Comparison of ENCODE assay signal across 19 cellular contexts in the genomic region with DNA sequence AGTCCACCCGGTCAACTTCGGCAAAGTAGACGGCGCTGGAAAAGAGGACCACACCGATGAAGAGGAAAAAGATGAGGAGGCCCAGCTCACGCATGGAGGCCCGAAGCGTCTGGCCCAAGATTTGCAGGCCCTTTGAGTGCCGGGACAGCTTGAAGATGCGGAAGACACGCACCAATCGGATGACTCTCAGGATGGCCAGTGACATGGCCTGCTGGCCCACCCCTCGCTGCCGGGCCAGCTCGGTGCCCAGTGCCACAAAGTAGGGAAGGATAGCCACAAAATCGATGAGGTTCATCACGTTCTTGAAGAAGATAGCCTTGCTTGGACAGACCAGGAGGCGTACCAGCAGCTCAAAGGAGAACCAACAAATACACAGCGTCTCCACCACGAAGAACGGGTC. TPM values are rescaled to one million over a fixed set of nuclear protein-coding genes. Genes with fewer than 3 reads are reported as not detected.
A peak's percentile ranks its signal among the peaks of the same experiment; 100 is the strongest.
DNase-seq lines count a peak whose midpoint lies in the region; ATAC-seq and TF ChIP-seq lines count a peak whose summit lies in the region.
"Had no signal": no experiment of that assay in that cellular context is flagged by ENCODE, and none has a peak within 500 bp of the region (broad histone marks: within the 10 kb centered on the region; RNA-seq: fewer than 3 reads in every experiment).

No MANE protein-coding gene starts in this region.

- no peak overlapping the region for H2AFZ ChIP-seq in osteoblast (ENCODE audit: low read length)

- H3K9me3 Mint-ChIP-seq in natural killer cell (no peaks in the 10 kb centered on the region), immature natural killer cell (peaks cover 0 to 13% (median 0%) of the 10 kb centered on the region in 6 donors)
- H3K9me3 Mint-ChIP-seq in natural killer cell treated with Interleukin-12 subunit alpha and Interleukin-12 subunit beta and Interleukin-15 and Interleukin-18, amount 100 ng/mL, for 72 hours, result peaks cover 4% of the 10 kb centered on the region
- H3K9me3 Mint-ChIP-seq: CD4-positive, alpha-beta T cell had no signal

- intact Hi-C loops in natural killer cell (cut with micrococcal nuclease), result no loop called here

- no peaks in the 10 kb centered on the region for H3K36me3 Mint-ChIP-seq in natural killer cell
- peaks cover 13% of the 10 kb centered on the region for H3K36me3 Mint-ChIP-seq in natural killer cell treated with Interleukin-12 subunit alpha and Interleukin-12 subunit beta and Interleukin-15 and Interleukin-18, amount 100 ng/mL, for 72 hours
- peaks cover 0 to 10% (median 9%) of the 10 kb centered on the region in 3 donors for H3K36me3 Mint-ChIP-seq in immature natural killer cell

- DNase-seq in natural killer cell (no peak), immature natural killer cell (no peak), osteoblast (ENCODE audit: insufficient read length, low spot score, missing footprints) (peak; percentile 67), NCI-H2171 treated with DMSO at 0.1 percent for 48 hours (lab: John Stamatoyannopoulos, UW) (no peak), ureter (ENCODE audit: low spot score) (no peak), ACHN (no peak)
- DNase-seq in natural killer cell treated with Interleukin-12 subunit alpha and Interleukin-12 subunit beta and Interleukin-15 and Interleukin-18, amount 100 ng/mL, for 72 hours (ENCODE audit: low spot score), result no peak
- DNase-seq: C1 segment of cervical spinal cord; CD4-positive, alpha-beta T cell; DMS79; GOT3; H9; IMR-90 had no signal

- no peaks in the 10 kb centered on the region for H3K4me1 ChIP-seq in osteoblast (ENCODE audit: insufficient read depth, low read length)

- H3K4me3 Mint-ChIP-seq in natural killer cell (peak overlapping the region; percentile 30), immature natural killer cell (peak overlapping the region in 4 of 5 donors; percentile 8 to 55 (median 20))
- H3K4me3 Mint-ChIP-seq in natural killer cell treated with Interleukin-12 subunit alpha and Interleukin-12 subunit beta and Interleukin-15 and Interleukin-18, amount 100 ng/mL, for 72 hours, result no peak overlapping the region
- H3K4me3 Mint-ChIP-seq: CD4-positive, alpha-beta T cell had no signal

- no peak overlapping the region for H3K4me2 ChIP-seq in osteoblast (ENCODE audit: insufficient read depth, low read length)

- in situ Hi-C loops in ACHN (cut with HindIII; ENCODE audit: low pct_ligation_motif_present, low pct_unique_long_range_greater_than_20kb, low sequenced_read_pairs), result no loop called here

- no peaks in the 10 kb centered on the region for H3K9me3 ChIP-seq in osteoblast (ENCODE audit: low read depth, low read length)

- ATAC-seq in natural killer cell, result no peak
- no peak for ATAC-seq in natural killer cell treated with Interleukin-12 subunit alpha and Interleukin-12 subunit beta and Interleukin-15 and Interleukin-18, amount 100 ng/mL, for 72 hours
- no peak for ATAC-seq in HG02678 (IDR thresholded peaks at IDR 0.05; ENCODE audit: unreplicated experiment)
- ATAC-seq: GM12878 had no signal

- no peak overlapping the region for H3K27ac ChIP-seq in osteoblast (ENCODE audit: low read depth, low read length)
- H3K27ac ChIP-seq: 22Rv1 had no signal

- H3K36me3 ChIP-seq in osteoblast (ENCODE audit: insufficient read depth, low read length), result no peaks in the 10 kb centered on the region

- peaks cover 8 to 17% of the 10 kb centered on the region in 2 donors for H3K4me1 Mint-ChIP-seq in natural killer cell
- peaks cover 11 to 12% of the 10 kb centered on the region in 2 donors for H3K4me1 Mint-ChIP-seq in natural killer cell treated with Interleukin-12 subunit alpha and Interleukin-12 subunit beta and Interleukin-15 and Interleukin-18, amount 100 ng/mL, for 72 hours (ENCODE audit: low read depth in 2 of 2)
- H3K4me1 Mint-ChIP-seq in immature natural killer cell, result peaks cover 19% of the 10 kb centered on the region in 2 donors

- no peak for TF ChIP-seq CTCF in natural killer cell (IDR thresholded peaks at IDR 0.05)
- TF ChIP-seq CTCF in osteoblast (IDR thresholded peaks at IDR 0.05; ENCODE audit: extremely low read depth, low read depth, low read length), result no peak

- H3K4me3 ChIP-seq in osteoblast (ENCODE audit: insufficient read depth, low read length), result no peak overlapping the region
- H3K4me3 ChIP-seq: GM12878 had no signal

- H3K27me3 ChIP-seq in osteoblast (ENCODE audit: insufficient read depth, low read length), result peaks cover 19% of the 10 kb centered on the region

- H3K79me2 ChIP-seq in osteoblast (ENCODE audit: insufficient read depth, low read length), result no peaks in the 10 kb centered on the region

- H3K27me3 Mint-ChIP-seq in natural killer cell (ENCODE audit: low read depth in 2 of 2) (peaks cover 66 to 72% of the 10 kb centered on the region in 2 donors), immature natural killer cell (ENCODE audit: low read depth in 3 of 3) (peaks cover 16 to 50% (median 24%) of the 10 kb centered on the region in 3 donors)
- peaks cover 52 to 69% of the 10 kb centered on the region in 2 donors for H3K27me3 Mint-ChIP-seq in natural killer cell treated with Interleukin-12 subunit alpha and Interleukin-12 subunit beta and Interleukin-15 and Interleukin-18, amount 100 ng/mL, for 72 hours

- H4K20me1 ChIP-seq in osteoblast (ENCODE audit: insufficient read depth, low read length), result no peaks in the 10 kb centered on the region

- H3K27ac Mint-ChIP-seq in natural killer cell (no peak overlapping the region), immature natural killer cell (no peak overlapping the region)
- no peak overlapping the region for H3K27ac Mint-ChIP-seq in natural killer cell treated with Interleukin-12 subunit alpha and Interleukin-12 subunit beta and Interleukin-15 and Interleukin-18, amount 100 ng/mL, for 72 hours
- H3K27ac Mint-ChIP-seq: CD4-positive, alpha-beta T cell; H9 had no signal

RNA-seq across cellular contexts. Expression of gene KCNA7, which starts 2.1 kb away (rescaled TPM):
- total RNA-seq in natural killer cell, result not detected
- not detected for total RNA-seq in natural killer cell treated with Interleukin-12 subunit alpha and Interleukin-12 subunit beta and Interleukin-15 and Interleukin-18, amount 100 ng/mL, for 72 hours
- not detected for polyA plus RNA-seq in immature natural killer cell
- not detected in 2 replicates for total RNA-seq in osteoblast
- total RNA-seq in ureter, result not detected
- total RNA-seq: A673; CD4-positive, alpha-beta T cell; G401; GM12878; HT-29; IMR-90 had no signal
- polyA plus RNA-seq: GM12878 had no signal

RNA-seq across cellular contexts. Expression of gene NTF4, which starts 5.8 kb away (rescaled TPM):
- total RNA-seq in natural killer cell (not detected), osteoblast (not detected in 2 replicates), ureter (20.6 TPM)
- not detected for total RNA-seq in natural killer cell treated with Interleukin-12 subunit alpha and Interleukin-12 subunit beta and Interleukin-15 and Interleukin-18, amount 100 ng/mL, for 72 hours
- not detected for polyA plus RNA-seq in immature natural killer cell
- total RNA-seq: A673; CD4-positive, alpha-beta T cell; GM12878; HT-29 had no signal
- polyA plus RNA-seq: GM12878 had no signal

RNA-seq across cellular contexts. Expression of gene CGB7, which starts 12.9 kb away (rescaled TPM):
- not detected for total RNA-seq in natural killer cell
- total RNA-seq in natural killer cell treated with Interleukin-12 subunit alpha and Interleukin-12 subunit beta and Interleukin-15 and Interleukin-18, amount 100 ng/mL, for 72 hours, result not detected
- not detected for polyA plus RNA-seq in immature natural killer cell
- under 0.01 and 0.29 TPM in 2 replicates for total RNA-seq in osteoblast
- 3.2 TPM for total RNA-seq in ureter
- total RNA-seq: A673; CD4-positive, alpha-beta T cell; GM12878; HT-29; IMR-90 had no signal

RNA-seq across cellular contexts. Expression of gene SNRNP70, which starts 14.8 kb away (rescaled TPM):
- total RNA-seq in natural killer cell (100 to 1,000 TPM; 244 to 312 (median 299) TPM), osteoblast (105 and 111 TPM in 2 replicates), ureter (256 TPM)
- 100 to 1,000 TPM; 185 to 346 TPM for total RNA-seq in natural killer cell treated with Interleukin-12 subunit alpha and Interleukin-12 subunit beta and Interleukin-15 and Interleukin-18, amount 100 ng/mL, for 72 hours
- polyA plus RNA-seq in immature natural killer cell, result 10 to 100 TPM; 42.6 to 84.4 (median 48.8) TPM

RNA-seq across cellular contexts. Expression of gene CGB8, which starts 21.5 kb away (rescaled TPM):
- total RNA-seq in natural killer cell (not detected), osteoblast (0.29 TPM in 1 of 2 replicates, not detected in the other), ureter (not detected)
- not detected for total RNA-seq in natural killer cell treated with Interleukin-12 subunit alpha and Interleukin-12 subunit beta and Interleukin-15 and Interleukin-18, amount 100 ng/mL, for 72 hours
- not detected for polyA plus RNA-seq in immature natural killer cell
- total RNA-seq: A673; CD4-positive, alpha-beta T cell; G401; GM12878; H9; HT-29; IMR-90 had no signal
- polyA plus RNA-seq: GM12878 had no signal

Comparison
In these comparisons a context has a peak if more than half of its experiments do, and no peak if none do; other contexts are left out.
1. RNA of gene NTF4, which starts 5.8 kb away (total RNA-seq): 20.6 TPM in ureter (single experiment); not detected in natural killer cell, not detected in natural killer cell treated with Interleukin-12 subunit alpha and Interleukin-12 subunit beta and Interleukin-15 and Interleukin-18, amount 100 ng/mL, for 72 hours and not detected in osteoblast; every median in the first group is over 10 times any median in the second.